20 cellular contexts compared by ENCODE assay signal in genomic region chr11:6556139-6556949, GRCh38. TPM values are rescaled to one million over a fixed set of nuclear protein-coding genes. Genes with fewer than 3 reads are reported as not detected.
DNase-seq lines count a peak whose midpoint lies in the region; ATAC-seq, FAIRE-seq and TF ChIP-seq lines count a peak whose summit lies in the region.
"Had no signal": no experiment of that assay in that cellular context is flagged by ENCODE, and none has a peak within 500 bp of the region (broad histone marks: within the 10 kb centered on the region; RNA-seq: fewer than 3 reads in every experiment).

No MANE protein-coding gene starts in this region.

- DNase-seq in H7 (peak; percentile 5), body of pancreas (peak in 1 of 4 donors; percentile 16), left lobe of liver (ENCODE audit: low spot score) (no peak), pancreas (no peak), H54 (ENCODE audit: insufficient read length, low spot score) (no peak), NCI-H2227 (lab: John Stamatoyannopoulos, UW; ENCODE audit: unreplicated experiment) (no peak)
- DNase-seq in CD4-positive, alpha-beta memory T cell = no peak
- DNase-seq: ACHN, C1 segment of cervical spinal cord, DND-41, HCEC 1CT, KG1, NCI-H1105 treated with DMSO at 0.1 percent for 48 hours, NCI-H1694 treated with DMSO at 0.1 percent for 48 hours, NCI-H2107, NCI-H2227 treated with DMSO at 0.1 percent for 48 hours, NCI-H524, NCI-H82, RPMI8226 had no signal

- no peak overlapping the region for H3K27ac Mint-ChIP-seq in CD4-positive, alpha-beta memory T cell

- H3K4me1 Mint-ChIP-seq in CD4-positive, alpha-beta memory T cell = no peaks in the 10 kb centered on the region

- H3K4me1 ChIP-seq in body of pancreas (peaks cover 8% of the 10 kb centered on the region), pancreas (peaks cover 0 to 10% (median 0%) of the 10 kb centered on the region in 3 donors)
- no peaks in the 10 kb centered on the region for H3K4me1 ChIP-seq in CD4-positive, alpha-beta memory T cell (ENCODE audit: insufficient read depth, low read length)

- ATAC-seq in body of pancreas = peak; percentile 81
- peak; percentile 81 for ATAC-seq in left lobe of liver
- ATAC-seq in pancreas = peak in 3 of 4 donors; percentile 51 to 76 (median 65)
- no peak for ATAC-seq in HG03565 (IDR thresholded peaks at IDR 0.05; ENCODE audit: unreplicated experiment)

- no peaks in the 10 kb centered on the region for H3K9me3 Mint-ChIP-seq in CD4-positive, alpha-beta memory T cell

- no peaks in the 10 kb centered on the region for H3K27me3 Mint-ChIP-seq in CD4-positive, alpha-beta memory T cell

- peaks cover 10 to 16% of the 10 kb centered on the region in 2 donors for H3K36me3 Mint-ChIP-seq in CD4-positive, alpha-beta memory T cell

- FAIRE-seq in pancreas (lab: Jason Lieb, UNC) = no peak
- FAIRE-seq in H54 (lab: Jason Lieb, UNC) = no peak

- CTCF ChIA-PET in CD4-positive, alpha-beta memory T cell (lab: Charles Lee; ENCODE audit: partially characterized antibody) = no interaction called here

- 45 to 53% methylated on average over 10 to 11 of the region's 11 CpGs for WGBS in body of pancreas, 2 donors
- WGBS in pancreas, 2 donors = 49 to 53% methylated on average over 11 of the region's 11 CpGs

- H3K27me3 ChIP-seq in H7 (ENCODE audit: control insufficient read depth, insufficient read depth, low read length) (no peaks in the 10 kb centered on the region), body of pancreas (no peaks in the 10 kb centered on the region), pancreas (no peaks in the 10 kb centered on the region)
- no peaks in the 10 kb centered on the region for H3K27me3 ChIP-seq in CD4-positive, alpha-beta memory T cell (ENCODE audit: insufficient read depth, low read length)

- H3K4me3 Mint-ChIP-seq in CD4-positive, alpha-beta memory T cell = no peak overlapping the region

- H3K4me3 ChIP-seq in H7 (ENCODE audit: insufficient read depth, low read depth, low read length) = no peak overlapping the region
- no peak overlapping the region for H3K4me3 ChIP-seq in body of pancreas
- H3K4me3 ChIP-seq in pancreas = no peak overlapping the region
- no peak overlapping the region for H3K4me3 ChIP-seq in CD4-positive, alpha-beta memory T cell (ENCODE audit: low read length in 2 of 2)

- intact Hi-C loops in body of pancreas (cut with DNase I) (no loop called here), pancreas (cut with DNase I) (no loop called here)
- intact Hi-C loops in CD4-positive, alpha-beta memory T cell (cut with micrococcal nuclease) = no loop called here

- H3K27ac ChIP-seq in body of pancreas (peak overlapping the region in 3 of 4 donors; percentile 1 to 71 (median 69)), pancreas (peak overlapping the region in 2 of 4 donors; percentile 44 to 64)
- no peak overlapping the region for H3K27ac ChIP-seq in CD4-positive, alpha-beta memory T cell (ENCODE audit: low read depth, low read length)

- TF ChIP-seq POLR2A in body of pancreas (IDR thresholded peaks at IDR 0.05) (no peak), H54 (IDR thresholded peaks at IDR 0.05; ENCODE audit: low read depth, low read length) (no peak)

- no peaks in the 10 kb centered on the region for H3K9me3 ChIP-seq in body of pancreas
- H3K9me3 ChIP-seq in pancreas = no peaks in the 10 kb centered on the region
- H3K9me3 ChIP-seq in CD4-positive, alpha-beta memory T cell (ENCODE audit: control insufficient read depth in 1 of 2, low read length in 2 of 2) = no peaks in the 10 kb centered on the region

- H3K36me3 ChIP-seq in H7 (replicated peaks; ENCODE audit: control insufficient read depth, insufficient read depth, low read length) (no peaks in the 10 kb centered on the region), body of pancreas (replicated peaks in 1 of 2; ENCODE audit: insufficient read depth in 1 of 2, low read depth in 2 of 2) (no peaks in the 10 kb centered on the region), pancreas (no peaks in the 10 kb centered on the region)
- H3K36me3 ChIP-seq in CD4-positive, alpha-beta memory T cell (ENCODE audit: insufficient read depth, low read length) = no peaks in the 10 kb centered on the region

- TF ChIP-seq CTCF in body of pancreas (IDR thresholded peaks at IDR 0.05) (no peak), pancreas (IDR thresholded peaks at IDR 0.05) (no peak)

- POLR2A ChIA-PET in CD4-positive, alpha-beta memory T cell (lab: Charles Lee; ENCODE audit: partially characterized antibody) = no interaction called here

RNA-seq across cellular contexts. Expression of gene RRP8, which starts 47.1 kb away (rescaled TPM):
- 18.0 and 20.1 TPM in 2 replicates for total RNA-seq in H7 (2014; rRNA removed; shearing (Covaris generic))
- 1 to 10 TPM; 5.4 to 8.9 TPM for total RNA-seq in body of pancreas
- 14.4 TPM for total RNA-seq in left lobe of liver
- 10 to 100 TPM in 2 of 6 donors, 1 to 10 TPM in 4; 6.3 to 15.0 (median 8.7) TPM for total RNA-seq in pancreas
- polyA plus RNA-seq in pancreas = 10 to 100 TPM; 16.6 to 25.0 TPM
- total RNA-seq in CD4-positive, alpha-beta memory T cell = 10 to 100 TPM; 29.9 to 36.0 TPM
- polyA plus RNA-seq in CD4-positive, alpha-beta memory T cell = 10 to 100 TPM; 19.5 to 28.4 TPM

RNA-seq across cellular contexts. Expression of gene ILK, which starts 47.2 kb away (rescaled TPM):
- 114 and 130 TPM in 2 replicates for total RNA-seq in H7 (2014; rRNA removed; shearing (Covaris generic))
- total RNA-seq in body of pancreas (100 to 1,000 TPM in 1 of 2 donors, 10 to 100 TPM in 1; 82.8 to 137 TPM), left lobe of liver (41.1 TPM), pancreas (10 to 100 TPM; 47.9 to 90.0 (median 67.4) TPM)
- polyA plus RNA-seq in pancreas = 100 to 1,000 TPM in 1 of 2 donors, 10 to 100 TPM in 1; 98.5 to 137 TPM
- 100 to 1,000 TPM; 131 to 132 TPM for total RNA-seq in CD4-positive, alpha-beta memory T cell
- polyA plus RNA-seq in CD4-positive, alpha-beta memory T cell = 100 to 1,000 TPM; 121 to 129 TPM

RNA-seq across cellular contexts. Expression of gene TAF10, which starts 55.7 kb away (rescaled TPM):
- total RNA-seq in H7 (2014; rRNA removed; shearing (Covaris generic)) = 121 and 198 TPM in 2 replicates
- total RNA-seq in body of pancreas = 100 to 1,000 TPM; 115 to 215 TPM
- 52.5 TPM for total RNA-seq in left lobe of liver
- total RNA-seq in pancreas = 10 to 100 TPM; 53.5 to 96.7 (median 75.6) TPM
- polyA plus RNA-seq in pancreas = 100 to 1,000 TPM; 116 TPM
- total RNA-seq in CD4-positive, alpha-beta memory T cell = 100 to 1,000 TPM; 116 to 120 TPM
- polyA plus RNA-seq in CD4-positive, alpha-beta memory T cell = 100 to 1,000 TPM; 171 to 367 TPM

RNA-seq across cellular contexts. Expression of gene DNHD1, which starts 59.3 kb away (rescaled TPM):
- 5.9 and 11.2 TPM in 2 replicates for total RNA-seq in H7 (2014; rRNA removed; shearing (Covaris generic))
- total RNA-seq in body of pancreas (10 to 100 TPM; 14.5 to 19.1 TPM), left lobe of liver (10.1 TPM), pancreas (1 to 10 TPM; 1.9 to 4.3 (median 3.2) TPM)
- polyA plus RNA-seq in pancreas = 10 to 100 TPM in 1 of 2 donors, 1 to 10 TPM in 1; 9.5 to 11.2 TPM
- total RNA-seq in CD4-positive, alpha-beta memory T cell = 10 to 100 TPM; 45.9 to 54.0 TPM
- polyA plus RNA-seq in CD4-positive, alpha-beta memory T cell = 1 to 10 TPM; 1.2 to 1.4 TPM
